24 cellular contexts compared by ENCODE assay signal in the genomic region with DNA sequence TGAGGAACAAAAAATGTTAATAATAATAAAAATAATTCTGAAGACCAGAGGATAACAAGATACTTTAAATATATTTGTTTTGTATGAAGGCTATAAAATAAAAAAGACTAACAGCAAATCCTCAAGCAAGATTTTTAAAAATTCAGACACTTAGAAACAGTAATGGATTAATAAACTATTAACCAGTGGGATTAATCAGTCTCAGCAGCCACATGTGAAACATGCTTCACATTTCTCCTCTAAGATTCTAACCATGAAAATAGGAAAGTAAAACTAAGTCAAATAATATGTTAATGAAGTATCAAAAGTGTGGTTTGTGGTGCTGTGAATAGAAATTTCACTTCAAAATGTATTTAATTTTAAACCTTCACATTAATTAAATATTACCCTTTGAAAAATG. TPM values are rescaled to one million over a fixed set of nuclear protein-coding genes. Genes with fewer than 3 reads are reported as not detected.
DNase-seq lines count a peak whose midpoint lies in the region; ATAC-seq, FAIRE-seq and TF ChIP-seq lines count a peak whose summit lies in the region.
"Had no signal": no experiment of that assay in that cellular context is flagged by ENCODE, and none has a peak within 500 bp of the region (broad histone marks: within the 10 kb centered on the region; RNA-seq: fewer than 3 reads in every experiment).

No MANE protein-coding gene starts in this region.

- H3K36me3 Mint-ChIP-seq in natural killer cell, result no peaks in the 10 kb centered on the region
- peaks cover 9% of the 10 kb centered on the region for H3K36me3 Mint-ChIP-seq in natural killer cell treated with Interleukin-12 subunit alpha and Interleukin-12 subunit beta and Interleukin-15 and Interleukin-18, amount 100 ng/mL, for 72 hours

- no peaks in the 10 kb centered on the region for H3K27me3 Mint-ChIP-seq in natural killer cell (ENCODE audit: low read depth in 2 of 2)
- H3K27me3 Mint-ChIP-seq in natural killer cell treated with Interleukin-12 subunit alpha and Interleukin-12 subunit beta and Interleukin-15 and Interleukin-18, amount 100 ng/mL, for 72 hours, result no peaks in the 10 kb centered on the region

- no peak for TF ChIP-seq CTCF in natural killer cell (IDR thresholded peaks at IDR 0.05)
- TF ChIP-seq CTCF in astrocyte of the spinal cord (IDR thresholded peaks at IDR 0.05; ENCODE audit: low read depth, low read length), result no peak

- intact Hi-C loops in natural killer cell (cut with micrococcal nuclease), result no loop called here

- H3K4me3 Mint-ChIP-seq in natural killer cell, result peak overlapping the region; percentile 28
- no peak overlapping the region for H3K4me3 Mint-ChIP-seq in natural killer cell treated with Interleukin-12 subunit alpha and Interleukin-12 subunit beta and Interleukin-15 and Interleukin-18, amount 100 ng/mL, for 72 hours
- H3K4me3 Mint-ChIP-seq: activated CD8-positive, alpha-beta T cell treated with anti-CD3 and anti-CD28 coated beads, Interleukin-2, amount 10 ng/mL, durations not matched to agents 7 days and 5 days; activated T-cell treated with anti-CD3 and anti-CD28 coated beads, Interleukin-2, amount 50 U/mL, for 4 hours; T-helper 2 cell treated with Interferon-gamma antibody and Interleukin-4, amounts not matched to agents 5 μg/mL and 100 μg/mL, for 36 hours had no signal

- no peaks in the 10 kb centered on the region for H3K9me3 Mint-ChIP-seq in natural killer cell
- no peaks in the 10 kb centered on the region for H3K9me3 Mint-ChIP-seq in natural killer cell treated with Interleukin-12 subunit alpha and Interleukin-12 subunit beta and Interleukin-15 and Interleukin-18, amount 100 ng/mL, for 72 hours
- H3K9me3 Mint-ChIP-seq: activated T-cell treated with anti-CD3 and anti-CD28 coated beads, Interleukin-2, amount 50 U/mL, for 4 hours; T-helper 2 cell treated with Interferon-gamma antibody and Interleukin-4, amounts not matched to agents 5 μg/mL and 100 μg/mL, for 36 hours had no signal

- peaks cover 46 to 66% of the 10 kb centered on the region in 2 donors for H3K4me1 Mint-ChIP-seq in natural killer cell
- peaks cover 25 to 57% of the 10 kb centered on the region in 2 donors for H3K4me1 Mint-ChIP-seq in natural killer cell treated with Interleukin-12 subunit alpha and Interleukin-12 subunit beta and Interleukin-15 and Interleukin-18, amount 100 ng/mL, for 72 hours (ENCODE audit: low read depth in 2 of 2)

- peak overlapping the region in 1 of 2 donors; percentile 86 for H3K27ac Mint-ChIP-seq in natural killer cell
- H3K27ac Mint-ChIP-seq in natural killer cell treated with Interleukin-12 subunit alpha and Interleukin-12 subunit beta and Interleukin-15 and Interleukin-18, amount 100 ng/mL, for 72 hours, result no peak overlapping the region
- H3K27ac Mint-ChIP-seq: activated CD8-positive, alpha-beta T cell treated with anti-CD3 and anti-CD28 coated beads, Interleukin-2, amount 10 ng/mL, durations not matched to agents 7 days and 5 days had no signal

- H3K4me3 ChIP-seq in astrocyte of the spinal cord (ENCODE audit: low read depth, low read length), result no peak overlapping the region
- H3K4me3 ChIP-seq: K562 had no signal

- FAIRE-seq in islet of Langerhans (lab: Jason Lieb, UNC), result peak; percentile 97
- FAIRE-seq: astrocyte, K562, urothelium cell line had no signal

- no peak for DNase-seq in natural killer cell
- DNase-seq in natural killer cell treated with Interleukin-12 subunit alpha and Interleukin-12 subunit beta and Interleukin-15 and Interleukin-18, amount 100 ng/mL, for 72 hours (ENCODE audit: low spot score), result no peak
- DNase-seq in astrocyte of the spinal cord (ENCODE audit: low read depth, low spot score), result peak; percentile 44
- no peak for DNase-seq in stimulated activated naive CD4-positive, alpha-beta T cell treated with Interleukin-2 at 50 U/mL for 16 hours (lab: John Stamatoyannopoulos, UW)
- no peak for DNase-seq in activated T-cell treated with anti-CD3 and anti-CD28 coated beads for 4 hours
- no peak for DNase-seq in activated gamma-delta T cell (lab: John Stamatoyannopoulos, UW)
- DNase-seq: activated CD4-positive, CD25-positive, alpha-beta regulatory T cell; activated CD8-positive, alpha-beta T cell treated with anti-CD3 and anti-CD28 coated beads, Interleukin-2, amount 10 ng/mL, durations not matched to agents 7 days and 5 days; activated naive CD4-positive, alpha-beta T cell treated with anti-CD3 and anti-CD28 coated beads, Interleukin-2, amount 50 U/mL, for 16 hours; activated T-cell treated with anti-CD3 and anti-CD28 coated beads, Interleukin-2, amount 50 U/mL, for 4 hours; effector memory CD4-positive, alpha-beta T cell; head of caudate nucleus; left ventricle myocardium superior; MV-4-11; NCI-H187; NCI-H226; PC-3; stimulated activated CD8-positive, alpha-beta memory T cell treated with anti-CD3 and anti-CD28 coated beads, Interleukin-4, amount 100 ng/mL, for 48 hours had no signal

- ATAC-seq in natural killer cell (peak in 1 of 3 donors; percentile 33), HG03520 (IDR thresholded peaks at IDR 0.05; ENCODE audit: unreplicated experiment) (no peak)
- ATAC-seq in natural killer cell treated with Interleukin-12 subunit alpha and Interleukin-12 subunit beta and Interleukin-15 and Interleukin-18, amount 100 ng/mL, for 72 hours, result no peak
- ATAC-seq: activated CD8-positive, alpha-beta T cell treated with anti-CD3 and anti-CD28 coated beads, Interleukin-2, amount 10 ng/mL, durations not matched to agents 7 days and 5 days; activated T-cell treated with anti-CD3 and anti-CD28 coated beads, Interleukin-2, amount 50 U/mL, for 4 hours; K562; left ventricle myocardium superior; PC-3 had no signal

- in situ Hi-C loops in astrocyte of the spinal cord (cut with HindIII; ENCODE audit: low sequenced_read_pairs), result no loop called here

RNA-seq across cellular contexts. Expression of gene KCNRG, which starts 57.4 kb away (rescaled TPM):
- 1 to 10 TPM in 1 of 3 donors, under 1 TPM in 2; 0.43 to 1.0 (median 0.61) TPM for total RNA-seq in natural killer cell
- total RNA-seq in natural killer cell treated with Interleukin-12 subunit alpha and Interleukin-12 subunit beta and Interleukin-15 and Interleukin-18, amount 100 ng/mL, for 72 hours, result under 1 TPM in 1 of 2 donors, not detected in 1; 0.67 TPM
